ENCODE assay signal across 1 cellular context in the genomic region with DNA sequence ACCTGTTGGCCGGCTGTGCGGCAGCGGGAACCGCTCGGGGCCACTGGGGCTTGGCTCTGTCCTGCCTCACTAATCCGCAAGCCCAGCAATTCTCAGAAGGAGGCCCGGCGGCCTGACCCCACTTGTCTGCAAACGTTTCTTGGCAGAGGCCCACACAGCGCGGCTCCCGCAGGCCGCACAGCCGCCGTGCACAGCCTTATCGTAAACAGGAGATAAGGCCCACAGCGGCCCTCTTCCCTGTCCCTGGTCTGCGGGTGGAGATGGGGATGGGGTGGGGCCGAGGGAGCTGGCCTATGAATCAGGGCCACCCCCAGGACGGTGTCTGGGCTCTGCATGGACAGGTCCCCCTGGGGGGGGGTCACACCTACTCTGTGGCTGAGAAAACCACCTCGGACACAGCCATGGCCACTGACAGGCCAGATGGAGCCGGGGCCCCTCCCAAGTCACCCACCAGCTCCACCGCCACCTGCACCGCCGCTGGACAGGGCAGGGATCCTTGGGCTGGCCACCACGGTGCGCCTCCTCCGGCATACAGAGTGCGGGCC.
A peak's percentile ranks its signal among the peaks of the same experiment; 100 is the strongest.
TF ChIP-seq lines count a peak whose summit lies in the region.

No MANE protein-coding gene starts in this region.

TF ChIP-seq in K562, 482 proteins besides CTCF, POLR2A, EP300 and RAD21 (continues in another document):
- peak; percentile 95 for TF ChIP-seq NFIC (IDR thresholded peaks at IDR 0.05)
- TF ChIP-seq, protein P1, sequence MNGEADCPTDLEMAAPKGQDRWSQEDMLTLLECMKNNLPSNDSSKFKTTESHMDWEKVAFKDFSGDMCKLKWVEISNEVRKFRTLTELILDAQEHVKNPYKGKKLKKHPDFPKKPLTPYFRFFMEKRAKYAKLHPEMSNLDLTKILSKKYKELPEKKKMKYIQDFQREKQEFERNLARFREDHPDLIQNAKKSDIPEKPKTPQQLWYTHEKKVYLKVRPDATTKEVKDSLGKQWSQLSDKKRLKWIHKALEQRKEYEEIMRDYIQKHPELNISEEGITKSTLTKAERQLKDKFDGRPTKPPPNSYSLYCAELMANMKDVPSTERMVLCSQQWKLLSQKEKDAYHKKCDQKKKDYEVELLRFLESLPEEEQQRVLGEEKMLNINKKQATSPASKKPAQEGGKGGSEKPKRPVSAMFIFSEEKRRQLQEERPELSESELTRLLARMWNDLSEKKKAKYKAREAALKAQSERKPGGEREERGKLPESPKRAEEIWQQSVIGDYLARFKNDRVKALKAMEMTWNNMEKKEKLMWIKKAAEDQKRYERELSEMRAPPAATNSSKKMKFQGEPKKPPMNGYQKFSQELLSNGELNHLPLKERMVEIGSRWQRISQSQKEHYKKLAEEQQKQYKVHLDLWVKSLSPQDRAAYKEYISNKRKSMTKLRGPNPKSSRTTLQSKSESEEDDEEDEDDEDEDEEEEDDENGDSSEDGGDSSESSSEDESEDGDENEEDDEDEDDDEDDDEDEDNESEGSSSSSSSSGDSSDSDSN (IDR thresholded peaks at IDR 0.05; ENCODE audit: borderline replicate concordance in 1 of 2, low read depth in 2 of 2, low read length in 2 of 2) = peak; percentile 93 to 99; a peak in 3 of 4 replicates
- TF ChIP-seq ZFP36 (IDR thresholded peaks at IDR 0.05; ENCODE audit: low read depth, low read length, partially characterized antibody) = peak; percentile 64
- peak; percentile 74 for TF ChIP-seq CBFA2T2 (conservative IDR thresholded peaks at IDR 0.05)
- TF ChIP-seq SMARCA4 (IDR thresholded peaks at IDR 0.05) = peak; percentile 65
- TF ChIP-seq GABPB1 (CRISPR knock-in tag; IDR thresholded peaks at IDR 0.05) = 0 out of 2 replicates have a peak, but pooled peaks have one; percentile 58
- no peak for TF ChIP-seq JUN (IDR thresholded peaks at IDR 0.05; ENCODE audit: borderline replicate concordance, low read depth, low read length)
- TF ChIP-seq JUN (CRISPR knock-in tag; IDR thresholded peaks at IDR 0.05; ENCODE audit: borderline replicate concordance) = no peak
- peak; percentile 74 for TF ChIP-seq HNRNPLL (IDR thresholded peaks at IDR 0.05; ENCODE audit: low read depth, low read length, poor library complexity, severe bottlenecking)
- TF ChIP-seq RBBP5 (IDR thresholded peaks at IDR 0.05; ENCODE audit: borderline replicate concordance, insufficient read depth, low read length, poor library complexity, severe bottlenecking) = peak; percentile 39
- TF ChIP-seq, protein P2, sequence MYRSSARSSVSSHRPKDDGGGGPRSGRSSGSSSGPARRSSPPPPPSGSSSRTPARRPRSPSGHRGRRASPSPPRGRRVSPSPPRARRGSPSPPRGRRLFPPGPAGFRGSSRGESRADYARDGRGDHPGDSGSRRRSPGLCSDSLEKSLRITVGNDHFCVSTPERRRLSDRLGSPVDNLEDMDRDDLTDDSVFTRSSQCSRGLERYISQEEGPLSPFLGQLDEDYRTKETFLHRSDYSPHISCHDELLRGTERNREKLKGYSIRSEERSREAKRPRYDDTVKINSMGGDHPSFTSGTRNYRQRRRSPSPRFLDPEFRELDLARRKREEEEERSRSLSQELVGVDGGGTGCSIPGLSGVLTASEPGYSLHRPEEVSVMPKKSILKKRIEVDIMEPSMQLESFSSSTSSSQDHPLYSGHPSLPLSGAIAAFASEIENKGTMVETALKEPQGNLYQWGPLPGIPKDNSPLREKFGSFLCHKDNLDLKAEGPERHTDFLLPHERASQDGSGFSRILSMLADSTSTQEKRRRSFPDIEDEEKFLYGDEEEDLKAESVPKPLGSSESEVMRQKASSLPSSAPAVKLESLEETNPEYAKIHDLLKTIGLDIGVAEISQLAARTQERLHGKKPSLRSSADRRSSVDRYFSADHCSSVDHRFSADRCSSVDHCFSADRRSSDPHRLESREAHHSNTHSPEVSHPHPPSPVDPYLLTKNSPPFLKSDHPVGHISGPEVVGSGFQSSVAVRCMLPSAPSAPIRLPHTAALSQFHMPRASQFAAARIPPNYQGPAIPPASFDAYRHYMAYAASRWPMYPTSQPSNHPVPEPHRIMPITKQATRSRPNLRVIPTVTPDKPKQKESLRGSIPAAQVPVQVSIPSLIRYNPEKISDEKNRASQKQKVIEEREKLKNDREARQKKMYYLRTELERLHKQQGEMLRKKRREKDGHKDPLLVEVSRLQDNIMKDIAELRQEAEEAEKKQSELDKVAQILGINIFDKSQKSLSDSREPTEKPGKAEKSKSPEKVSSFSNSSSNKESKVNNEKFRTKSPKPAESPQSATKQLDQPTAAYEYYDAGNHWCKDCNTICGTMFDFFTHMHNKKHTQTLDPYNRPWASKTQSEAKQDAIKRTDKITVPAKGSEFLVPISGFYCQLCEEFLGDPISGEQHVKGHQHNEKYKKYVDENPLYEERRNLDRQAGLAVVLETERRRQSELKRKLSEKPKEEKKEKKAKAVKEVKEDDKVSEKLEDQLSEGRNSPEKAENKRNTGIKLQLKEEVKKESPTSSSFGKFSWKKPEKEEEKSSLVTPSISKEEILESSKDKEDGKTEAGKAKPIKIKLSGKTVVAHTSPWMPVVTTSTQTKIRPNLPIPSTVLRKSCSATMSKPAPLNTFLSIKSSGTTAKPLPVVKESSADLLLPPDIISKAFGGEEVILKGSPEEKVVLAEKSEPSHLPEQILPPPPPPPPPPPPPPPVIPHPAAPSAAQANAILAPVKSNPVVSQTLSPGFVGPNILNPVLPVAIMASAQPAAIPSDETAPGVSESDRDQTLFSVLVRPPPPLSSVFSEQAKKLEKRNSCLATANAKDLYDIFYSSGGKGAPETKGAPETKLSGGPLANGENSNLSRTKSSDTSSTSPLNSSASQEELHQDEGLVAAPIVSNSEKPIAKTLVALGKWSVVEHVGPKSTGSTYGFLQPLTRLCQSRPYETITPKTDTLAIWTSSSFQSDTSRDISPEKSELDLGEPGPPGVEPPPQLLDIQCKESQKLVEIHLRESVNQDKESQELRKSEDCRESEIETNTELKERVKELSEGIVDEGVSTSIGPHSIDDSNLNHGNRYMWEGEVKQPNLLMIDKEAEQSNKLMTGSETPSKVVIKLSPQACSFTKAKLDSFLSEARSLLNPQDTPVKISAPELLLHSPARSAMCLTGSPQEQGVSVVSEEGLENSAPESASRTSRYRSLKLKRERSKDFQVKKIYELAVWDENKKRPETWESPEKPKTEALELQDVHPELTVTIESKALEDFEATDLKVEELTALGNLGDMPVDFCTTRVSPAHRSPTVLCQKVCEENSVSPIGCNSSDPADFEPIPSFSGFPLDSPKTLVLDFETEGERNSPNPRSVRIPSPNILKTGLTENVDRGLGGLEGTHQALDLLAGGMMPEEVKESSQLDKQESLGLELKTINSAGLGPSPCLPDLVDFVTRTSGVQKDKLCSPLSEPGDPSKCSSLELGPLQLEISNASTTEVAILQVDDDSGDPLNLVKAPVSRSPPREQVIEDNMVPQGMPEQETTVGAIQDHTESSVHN (IDR thresholded peaks at IDR 0.05; ENCODE audit: borderline replicate concordance in 1 of 2, low read depth in 1 of 2) = no peak
- peak; percentile 11 for TF ChIP-seq MEIS2 (IDR thresholded peaks at IDR 0.05; ENCODE audit: partially characterized antibody)
- TF ChIP-seq, protein P3, sequence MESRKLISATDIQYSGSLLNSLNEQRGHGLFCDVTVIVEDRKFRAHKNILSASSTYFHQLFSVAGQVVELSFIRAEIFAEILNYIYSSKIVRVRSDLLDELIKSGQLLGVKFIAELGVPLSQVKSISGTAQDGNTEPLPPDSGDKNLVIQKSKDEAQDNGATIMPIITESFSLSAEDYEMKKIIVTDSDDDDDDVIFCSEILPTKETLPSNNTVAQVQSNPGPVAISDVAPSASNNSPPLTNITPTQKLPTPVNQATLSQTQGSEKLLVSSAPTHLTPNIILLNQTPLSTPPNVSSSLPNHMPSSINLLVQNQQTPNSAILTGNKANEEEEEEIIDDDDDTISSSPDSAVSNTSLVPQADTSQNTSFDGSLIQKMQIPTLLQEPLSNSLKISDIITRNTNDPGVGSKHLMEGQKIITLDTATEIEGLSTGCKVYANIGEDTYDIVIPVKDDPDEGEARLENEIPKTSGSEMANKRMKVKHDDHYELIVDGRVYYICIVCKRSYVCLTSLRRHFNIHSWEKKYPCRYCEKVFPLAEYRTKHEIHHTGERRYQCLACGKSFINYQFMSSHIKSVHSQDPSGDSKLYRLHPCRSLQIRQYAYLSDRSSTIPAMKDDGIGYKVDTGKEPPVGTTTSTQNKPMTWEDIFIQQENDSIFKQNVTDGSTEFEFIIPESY (CRISPR knock-in tag; IDR thresholded peaks at IDR 0.05) = peak; percentile 72; the same call in 1 of the 2 replicates
- no peak for TF ChIP-seq FOXJ3 (CRISPR knock-in tag; IDR thresholded peaks at IDR 0.05)
- no peak for TF ChIP-seq ZNF197 (CRISPR knock-in tag; IDR thresholded peaks at IDR 0.05; ENCODE audit: low read depth)
- 0 out of 2 replicates have a peak, but pooled peaks have one; percentile 40 for TF ChIP-seq RBFOX2 (IDR thresholded peaks at IDR 0.05; ENCODE audit: low read depth, low read length)
- 0 out of 2 replicates have a peak, but pooled peaks have one; percentile 66 for TF ChIP-seq FOXK1 (CRISPR knock-in tag; IDR thresholded peaks at IDR 0.05; ENCODE audit: borderline replicate concordance)
- TF ChIP-seq FOSL1 (tag; conservative IDR thresholded peaks at IDR 0.05) = 0 out of 2 replicates have a peak, but pooled peaks have one; percentile 38
- TF ChIP-seq SP1 (CRISPR knock-in tag; IDR thresholded peaks at IDR 0.05) = 0 out of 2 replicates have a peak, but pooled peaks have one; percentile 50
- TF ChIP-seq, protein P4, sequence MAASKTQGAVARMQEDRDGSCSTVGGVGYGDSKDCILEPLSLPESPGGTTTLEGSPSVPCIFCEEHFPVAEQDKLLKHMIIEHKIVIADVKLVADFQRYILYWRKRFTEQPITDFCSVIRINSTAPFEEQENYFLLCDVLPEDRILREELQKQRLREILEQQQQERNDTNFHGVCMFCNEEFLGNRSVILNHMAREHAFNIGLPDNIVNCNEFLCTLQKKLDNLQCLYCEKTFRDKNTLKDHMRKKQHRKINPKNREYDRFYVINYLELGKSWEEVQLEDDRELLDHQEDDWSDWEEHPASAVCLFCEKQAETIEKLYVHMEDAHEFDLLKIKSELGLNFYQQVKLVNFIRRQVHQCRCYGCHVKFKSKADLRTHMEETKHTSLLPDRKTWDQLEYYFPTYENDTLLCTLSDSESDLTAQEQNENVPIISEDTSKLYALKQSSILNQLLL (CRISPR knock-in tag; IDR thresholded peaks at IDR 0.05; ENCODE audit: borderline replicate concordance) = no peak
- no peak for TF ChIP-seq NR2C1 (IDR thresholded peaks at IDR 0.05)
- 0 out of 2 replicates have a peak, but pooled peaks have one; percentile 32 for TF ChIP-seq NR2C1 (tag; IDR thresholded peaks at IDR 0.05)
- TF ChIP-seq SOX6 (IDR thresholded peaks at IDR 0.05) = peak; percentile 78; the same call in 1 of the 2 replicates
- peak; percentile 79 for TF ChIP-seq TCF3 (CRISPR knock-in tag; IDR thresholded peaks at IDR 0.05)
- TF ChIP-seq ESRRA (IDR thresholded peaks at IDR 0.05; ENCODE audit: borderline replicate concordance, low read depth) = peak; percentile 60; the same call in 1 of the 2 replicates
- no peak for TF ChIP-seq PTTG1 (tag; IDR thresholded peaks at IDR 0.05; ENCODE audit: low read depth)
- TF ChIP-seq MTA2 (IDR thresholded peaks at IDR 0.05; ENCODE audit: low read depth) = 0 out of 2 replicates have a peak, but pooled peaks have one; percentile 23
- TF ChIP-seq POLR2G (IDR thresholded peaks at IDR 0.05; ENCODE audit: low read depth, low read length) = 0 out of 2 replicates have a peak, but pooled peaks have one; percentile 14
- TF ChIP-seq, protein P5, sequence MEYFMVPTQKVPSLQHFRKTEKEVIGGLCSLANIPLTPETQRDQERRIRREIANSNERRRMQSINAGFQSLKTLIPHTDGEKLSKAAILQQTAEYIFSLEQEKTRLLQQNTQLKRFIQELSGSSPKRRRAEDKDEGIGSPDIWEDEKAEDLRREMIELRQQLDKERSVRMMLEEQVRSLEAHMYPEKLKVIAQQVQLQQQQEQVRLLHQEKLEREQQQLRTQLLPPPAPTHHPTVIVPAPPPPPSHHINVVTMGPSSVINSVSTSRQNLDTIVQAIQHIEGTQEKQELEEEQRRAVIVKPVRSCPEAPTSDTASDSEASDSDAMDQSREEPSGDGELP (CRISPR knock-in tag; IDR thresholded peaks at IDR 0.05; ENCODE audit: borderline replicate concordance) = peak; percentile 85
- peak; percentile 59; the same call in 1 of the 2 replicates for TF ChIP-seq KLF16 (IDR thresholded peaks at IDR 0.05)
- TF ChIP-seq, protein P6, sequence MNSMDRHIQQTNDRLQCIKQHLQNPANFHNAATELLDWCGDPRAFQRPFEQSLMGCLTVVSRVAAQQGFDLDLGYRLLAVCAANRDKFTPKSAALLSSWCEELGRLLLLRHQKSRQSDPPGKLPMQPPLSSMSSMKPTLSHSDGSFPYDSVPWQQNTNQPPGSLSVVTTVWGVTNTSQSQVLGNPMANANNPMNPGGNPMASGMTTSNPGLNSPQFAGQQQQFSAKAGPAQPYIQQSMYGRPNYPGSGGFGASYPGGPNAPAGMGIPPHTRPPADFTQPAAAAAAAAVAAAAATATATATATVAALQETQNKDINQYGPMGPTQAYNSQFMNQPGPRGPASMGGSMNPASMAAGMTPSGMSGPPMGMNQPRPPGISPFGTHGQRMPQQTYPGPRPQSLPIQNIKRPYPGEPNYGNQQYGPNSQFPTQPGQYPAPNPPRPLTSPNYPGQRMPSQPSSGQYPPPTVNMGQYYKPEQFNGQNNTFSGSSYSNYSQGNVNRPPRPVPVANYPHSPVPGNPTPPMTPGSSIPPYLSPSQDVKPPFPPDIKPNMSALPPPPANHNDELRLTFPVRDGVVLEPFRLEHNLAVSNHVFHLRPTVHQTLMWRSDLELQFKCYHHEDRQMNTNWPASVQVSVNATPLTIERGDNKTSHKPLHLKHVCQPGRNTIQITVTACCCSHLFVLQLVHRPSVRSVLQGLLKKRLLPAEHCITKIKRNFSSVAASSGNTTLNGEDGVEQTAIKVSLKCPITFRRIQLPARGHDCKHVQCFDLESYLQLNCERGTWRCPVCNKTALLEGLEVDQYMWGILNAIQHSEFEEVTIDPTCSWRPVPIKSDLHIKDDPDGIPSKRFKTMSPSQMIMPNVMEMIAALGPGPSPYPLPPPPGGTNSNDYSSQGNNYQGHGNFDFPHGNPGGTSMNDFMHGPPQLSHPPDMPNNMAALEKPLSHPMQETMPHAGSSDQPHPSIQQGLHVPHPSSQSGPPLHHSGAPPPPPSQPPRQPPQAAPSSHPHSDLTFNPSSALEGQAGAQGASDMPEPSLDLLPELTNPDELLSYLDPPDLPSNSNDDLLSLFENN (IDR thresholded peaks at IDR 0.05; ENCODE audit: low read depth in 2 of 2, low read length in 2 of 2) = no peak
- TF ChIP-seq NFE2L1 (tag; IDR thresholded peaks at IDR 0.05; ENCODE audit: borderline replicate concordance, low read depth) = no peak
- peak; percentile 98 for TF ChIP-seq CXXC5 (CRISPR knock-in tag; IDR thresholded peaks at IDR 0.05)
- TF ChIP-seq MIER1 (IDR thresholded peaks at IDR 0.05; ENCODE audit: low read depth) = no peak
- TF ChIP-seq, protein P7, sequence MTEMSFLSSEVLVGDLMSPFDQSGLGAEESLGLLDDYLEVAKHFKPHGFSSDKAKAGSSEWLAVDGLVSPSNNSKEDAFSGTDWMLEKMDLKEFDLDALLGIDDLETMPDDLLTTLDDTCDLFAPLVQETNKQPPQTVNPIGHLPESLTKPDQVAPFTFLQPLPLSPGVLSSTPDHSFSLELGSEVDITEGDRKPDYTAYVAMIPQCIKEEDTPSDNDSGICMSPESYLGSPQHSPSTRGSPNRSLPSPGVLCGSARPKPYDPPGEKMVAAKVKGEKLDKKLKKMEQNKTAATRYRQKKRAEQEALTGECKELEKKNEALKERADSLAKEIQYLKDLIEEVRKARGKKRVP (CRISPR knock-in tag; IDR thresholded peaks at IDR 0.05) = no peak
- peak; percentile 70 for TF ChIP-seq SMARCE1 (IDR thresholded peaks at IDR 0.05)
- TF ChIP-seq MTA3 (IDR thresholded peaks at IDR 0.05; ENCODE audit: borderline replicate concordance) = peak; percentile 71; the same call in 1 of the 2 replicates
- TF ChIP-seq TBL1XR1 (IDR thresholded peaks at IDR 0.05; ENCODE audit: low read length in 2 of 2) = peak in 1 of 2 experiments; percentile 73; a peak in 2 of 4 replicates
- peak in 1 of 2 experiments; percentile 97; a peak in 2 of 4 replicates for TF ChIP-seq RCOR1 (IDR thresholded peaks at IDR 0.05; ENCODE audit: borderline replicate concordance in 1 of 2, low read depth in 2 of 2, low read length in 2 of 2)
